Comparison of ENCODE assay signal across 1 cellular context in genomic region chr1:35935989-35936388, GRCh38.
A peak's percentile ranks its signal among the peaks of the same experiment; 100 is the strongest.
TF ChIP-seq lines count a peak whose summit lies in the region.

No MANE protein-coding gene starts in this region.

TF ChIP-seq in GM12878, 131 proteins besides CTCF, POLR2A, EP300 and RAD21 (continued from another document):
- TF ChIP-seq, protein P1, sequence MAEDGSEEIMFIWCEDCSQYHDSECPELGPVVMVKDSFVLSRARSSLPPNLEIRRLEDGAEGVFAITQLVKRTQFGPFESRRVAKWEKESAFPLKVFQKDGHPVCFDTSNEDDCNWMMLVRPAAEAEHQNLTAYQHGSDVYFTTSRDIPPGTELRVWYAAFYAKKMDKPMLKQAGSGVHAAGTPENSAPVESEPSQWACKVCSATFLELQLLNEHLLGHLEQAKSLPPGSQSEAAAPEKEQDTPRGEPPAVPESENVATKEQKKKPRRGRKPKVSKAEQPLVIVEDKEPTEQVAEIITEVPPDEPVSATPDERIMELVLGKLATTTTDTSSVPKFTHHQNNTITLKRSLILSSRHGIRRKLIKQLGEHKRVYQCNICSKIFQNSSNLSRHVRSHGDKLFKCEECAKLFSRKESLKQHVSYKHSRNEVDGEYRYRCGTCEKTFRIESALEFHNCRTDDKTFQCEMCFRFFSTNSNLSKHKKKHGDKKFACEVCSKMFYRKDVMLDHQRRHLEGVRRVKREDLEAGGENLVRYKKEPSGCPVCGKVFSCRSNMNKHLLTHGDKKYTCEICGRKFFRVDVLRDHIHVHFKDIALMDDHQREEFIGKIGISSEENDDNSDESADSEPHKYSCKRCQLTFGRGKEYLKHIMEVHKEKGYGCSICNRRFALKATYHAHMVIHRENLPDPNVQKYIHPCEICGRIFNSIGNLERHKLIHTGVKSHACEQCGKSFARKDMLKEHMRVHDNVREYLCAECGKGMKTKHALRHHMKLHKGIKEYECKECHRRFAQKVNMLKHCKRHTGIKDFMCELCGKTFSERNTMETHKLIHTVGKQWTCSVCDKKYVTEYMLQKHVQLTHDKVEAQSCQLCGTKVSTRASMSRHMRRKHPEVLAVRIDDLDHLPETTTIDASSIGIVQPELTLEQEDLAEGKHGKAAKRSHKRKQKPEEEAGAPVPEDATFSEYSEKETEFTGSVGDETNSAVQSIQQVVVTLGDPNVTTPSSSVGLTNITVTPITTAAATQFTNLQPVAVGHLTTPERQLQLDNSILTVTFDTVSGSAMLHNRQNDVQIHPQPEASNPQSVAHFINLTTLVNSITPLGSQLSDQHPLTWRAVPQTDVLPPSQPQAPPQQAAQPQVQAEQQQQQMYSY (CRISPR knock-in tag; IDR thresholded peaks at IDR 0.05) = no peak
- TF ChIP-seq BCL3 (IDR thresholded peaks at IDR 0.05; ENCODE audit: borderline replicate concordance, insufficient read depth, low read depth, low read length, poor library complexity, severe bottlenecking) (no peak), SMAD1 (IDR thresholded peaks at IDR 0.05; ENCODE audit: low read depth, partially characterized antibody) (no peak), HSF1 (IDR thresholded peaks at IDR 0.05; ENCODE audit: low read depth, low read length) (no peak), ZNF24 (IDR thresholded peaks at IDR 0.05) (peak; percentile 37; the same call in 1 of the 2 replicates), ZNF217 (IDR thresholded peaks at IDR 0.05) (0 out of 2 replicates have a peak, but pooled peaks have one; percentile 52), FOXK2 (IDR thresholded peaks at IDR 0.05) (no peak), KLF5 (IDR thresholded peaks at IDR 0.05; ENCODE audit: partially characterized antibody) (no peak), FOXM1 (IDR thresholded peaks at IDR 0.05; ENCODE audit: low read depth, low read length) (no peak), NRF1 (conservative IDR thresholded peaks at IDR 0.05; ENCODE audit: low read depth, low read length) (no peak), ZNF384 (IDR thresholded peaks at IDR 0.05; ENCODE audit: borderline replicate concordance, low read depth, low read length) (peak; percentile 86; the same call in 1 of the 2 replicates), NKRF (conservative IDR thresholded peaks at IDR 0.05) (no peak), POLR2AphosphoS2 (IDR thresholded peaks at IDR 0.05; ENCODE audit: low read depth, low read length) (no peak), TAF1 (IDR thresholded peaks at IDR 0.05; ENCODE audit: borderline replicate concordance, low read depth, low read length) (no peak), BCL11A (IDR thresholded peaks at IDR 0.05; ENCODE audit: low read depth, low read length) (peak; percentile 41; the same call in 1 of the 2 replicates), EGR1 (IDR thresholded peaks at IDR 0.05; ENCODE audit: borderline replicate concordance in 1 of 2, low read depth in 2 of 2, low read length in 2 of 2) (no peak), JUNB (IDR thresholded peaks at IDR 0.05) (no peak), CHD2 (IDR thresholded peaks at IDR 0.05; ENCODE audit: borderline replicate concordance, low read depth, low read length) (no peak), PAX8 (IDR thresholded peaks at IDR 0.05) (no peak), HDGF (IDR thresholded peaks at IDR 0.05) (no peak), TCF3 (IDR thresholded peaks at IDR 0.05; ENCODE audit: borderline replicate concordance, insufficient read depth, low read depth, low read length) (no peak), ESRRA (IDR thresholded peaks at IDR 0.05; ENCODE audit: low read length) (no peak), BHLHE40 (IDR thresholded peaks at IDR 0.05; ENCODE audit: borderline replicate concordance in 1 of 2, low read depth in 2 of 2, low read length in 1 of 2) (0 out of 4 replicates have a peak, but pooled peaks of 1 of the 2 experiments have one; percentile 28), RAD51 (IDR thresholded peaks at IDR 0.05) (no peak), LARP7 (IDR thresholded peaks at IDR 0.05) (no peak), ETV6 (conservative IDR thresholded peaks at IDR 0.05 in 1 of 2, IDR thresholded peaks at IDR 0.05 in 1 of 2; ENCODE audit: borderline replicate concordance in 1 of 2, low read depth in 1 of 2) (no peak), RFX5 (IDR thresholded peaks at IDR 0.05; ENCODE audit: low read depth, low read length) (no peak), SPI1 (IDR thresholded peaks at IDR 0.05; ENCODE audit: borderline replicate concordance, insufficient read depth, low read depth, low read length) (no peak), E4F1 (IDR thresholded peaks at IDR 0.05; ENCODE audit: borderline replicate concordance, partially characterized antibody) (no peak), MEF2A (IDR thresholded peaks at IDR 0.05; ENCODE audit: insufficient read depth, low read depth, low read length) (no peak), NFIC (IDR thresholded peaks at IDR 0.05; ENCODE audit: low read depth, low read length) (no peak), ZNF274 (IDR thresholded peaks at IDR 0.05; ENCODE audit: insufficient read depth, insufficient read length) (no peak)
- TF ChIP-seq, protein P2, sequence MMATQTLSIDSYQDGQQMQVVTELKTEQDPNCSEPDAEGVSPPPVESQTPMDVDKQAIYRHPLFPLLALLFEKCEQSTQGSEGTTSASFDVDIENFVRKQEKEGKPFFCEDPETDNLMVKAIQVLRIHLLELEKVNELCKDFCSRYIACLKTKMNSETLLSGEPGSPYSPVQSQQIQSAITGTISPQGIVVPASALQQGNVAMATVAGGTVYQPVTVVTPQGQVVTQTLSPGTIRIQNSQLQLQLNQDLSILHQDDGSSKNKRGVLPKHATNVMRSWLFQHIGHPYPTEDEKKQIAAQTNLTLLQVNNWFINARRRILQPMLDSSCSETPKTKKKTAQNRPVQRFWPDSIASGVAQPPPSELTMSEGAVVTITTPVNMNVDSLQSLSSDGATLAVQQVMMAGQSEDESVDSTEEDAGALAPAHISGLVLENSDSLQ (IDR thresholded peaks at IDR 0.05) = no peak
- TF ChIP-seq, protein P3, sequence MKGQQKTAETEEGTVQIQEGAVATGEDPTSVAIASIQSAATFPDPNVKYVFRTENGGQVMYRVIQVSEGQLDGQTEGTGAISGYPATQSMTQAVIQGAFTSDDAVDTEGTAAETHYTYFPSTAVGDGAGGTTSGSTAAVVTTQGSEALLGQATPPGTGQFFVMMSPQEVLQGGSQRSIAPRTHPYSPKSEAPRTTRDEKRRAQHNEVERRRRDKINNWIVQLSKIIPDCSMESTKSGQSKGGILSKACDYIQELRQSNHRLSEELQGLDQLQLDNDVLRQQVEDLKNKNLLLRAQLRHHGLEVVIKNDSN (IDR thresholded peaks at IDR 0.05; ENCODE audit: borderline replicate concordance, extremely low read length, insufficient read depth, low read depth, low read length) = no peak
- TF ChIP-seq, protein P4, sequence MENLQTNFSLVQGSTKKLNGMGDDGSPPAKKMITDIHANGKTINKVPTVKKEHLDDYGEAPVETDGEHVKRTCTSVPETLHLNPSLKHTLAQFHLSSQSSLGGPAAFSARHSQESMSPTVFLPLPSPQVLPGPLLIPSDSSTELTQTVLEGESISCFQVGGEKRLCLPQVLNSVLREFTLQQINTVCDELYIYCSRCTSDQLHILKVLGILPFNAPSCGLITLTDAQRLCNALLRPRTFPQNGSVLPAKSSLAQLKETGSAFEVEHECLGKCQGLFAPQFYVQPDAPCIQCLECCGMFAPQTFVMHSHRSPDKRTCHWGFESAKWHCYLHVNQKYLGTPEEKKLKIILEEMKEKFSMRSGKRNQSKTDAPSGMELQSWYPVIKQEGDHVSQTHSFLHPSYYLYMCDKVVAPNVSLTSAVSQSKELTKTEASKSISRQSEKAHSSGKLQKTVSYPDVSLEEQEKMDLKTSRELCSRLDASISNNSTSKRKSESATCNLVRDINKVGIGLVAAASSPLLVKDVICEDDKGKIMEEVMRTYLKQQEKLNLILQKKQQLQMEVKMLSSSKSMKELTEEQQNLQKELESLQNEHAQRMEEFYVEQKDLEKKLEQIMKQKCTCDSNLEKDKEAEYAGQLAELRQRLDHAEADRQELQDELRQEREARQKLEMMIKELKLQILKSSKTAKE (IDR thresholded peaks at IDR 0.05; ENCODE audit: low read depth, poor library complexity, severe bottlenecking) = peak; percentile 17
